1 cellular context compared by ENCODE assay signal in the genomic region with DNA sequence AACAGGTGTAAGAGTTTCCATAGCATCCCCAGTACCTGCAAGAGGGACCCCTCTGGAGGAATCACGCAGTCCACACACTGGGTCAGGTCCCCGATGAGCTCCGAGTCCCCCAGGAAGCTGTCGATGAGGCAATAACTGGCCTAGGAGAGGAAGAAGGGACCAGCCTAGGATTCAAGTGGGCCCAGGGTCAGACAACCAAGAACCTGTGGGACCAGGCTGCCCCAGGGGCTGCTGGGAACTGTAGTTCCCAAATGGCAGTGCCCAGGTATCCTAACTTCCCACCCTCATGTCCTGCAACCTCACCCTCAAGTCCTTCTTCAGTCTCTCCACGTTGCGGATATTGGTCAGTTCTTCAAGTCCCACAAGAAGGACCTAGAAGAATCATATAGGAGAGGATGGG.
TF ChIP-seq lines count a peak whose summit lies in the region.

No MANE protein-coding gene starts in this region.

TF ChIP-seq in WTC11, 78 proteins besides CTCF, POLR2A, EP300 and RAD21 (continued from another document):
- TF ChIP-seq, protein P1, sequence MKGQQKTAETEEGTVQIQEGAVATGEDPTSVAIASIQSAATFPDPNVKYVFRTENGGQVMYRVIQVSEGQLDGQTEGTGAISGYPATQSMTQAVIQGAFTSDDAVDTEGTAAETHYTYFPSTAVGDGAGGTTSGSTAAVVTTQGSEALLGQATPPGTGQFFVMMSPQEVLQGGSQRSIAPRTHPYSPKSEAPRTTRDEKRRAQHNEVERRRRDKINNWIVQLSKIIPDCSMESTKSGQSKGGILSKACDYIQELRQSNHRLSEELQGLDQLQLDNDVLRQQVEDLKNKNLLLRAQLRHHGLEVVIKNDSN (CRISPR knock-in tag; IDR thresholded peaks at IDR 0.05), result no peak
- TF ChIP-seq, protein P2, sequence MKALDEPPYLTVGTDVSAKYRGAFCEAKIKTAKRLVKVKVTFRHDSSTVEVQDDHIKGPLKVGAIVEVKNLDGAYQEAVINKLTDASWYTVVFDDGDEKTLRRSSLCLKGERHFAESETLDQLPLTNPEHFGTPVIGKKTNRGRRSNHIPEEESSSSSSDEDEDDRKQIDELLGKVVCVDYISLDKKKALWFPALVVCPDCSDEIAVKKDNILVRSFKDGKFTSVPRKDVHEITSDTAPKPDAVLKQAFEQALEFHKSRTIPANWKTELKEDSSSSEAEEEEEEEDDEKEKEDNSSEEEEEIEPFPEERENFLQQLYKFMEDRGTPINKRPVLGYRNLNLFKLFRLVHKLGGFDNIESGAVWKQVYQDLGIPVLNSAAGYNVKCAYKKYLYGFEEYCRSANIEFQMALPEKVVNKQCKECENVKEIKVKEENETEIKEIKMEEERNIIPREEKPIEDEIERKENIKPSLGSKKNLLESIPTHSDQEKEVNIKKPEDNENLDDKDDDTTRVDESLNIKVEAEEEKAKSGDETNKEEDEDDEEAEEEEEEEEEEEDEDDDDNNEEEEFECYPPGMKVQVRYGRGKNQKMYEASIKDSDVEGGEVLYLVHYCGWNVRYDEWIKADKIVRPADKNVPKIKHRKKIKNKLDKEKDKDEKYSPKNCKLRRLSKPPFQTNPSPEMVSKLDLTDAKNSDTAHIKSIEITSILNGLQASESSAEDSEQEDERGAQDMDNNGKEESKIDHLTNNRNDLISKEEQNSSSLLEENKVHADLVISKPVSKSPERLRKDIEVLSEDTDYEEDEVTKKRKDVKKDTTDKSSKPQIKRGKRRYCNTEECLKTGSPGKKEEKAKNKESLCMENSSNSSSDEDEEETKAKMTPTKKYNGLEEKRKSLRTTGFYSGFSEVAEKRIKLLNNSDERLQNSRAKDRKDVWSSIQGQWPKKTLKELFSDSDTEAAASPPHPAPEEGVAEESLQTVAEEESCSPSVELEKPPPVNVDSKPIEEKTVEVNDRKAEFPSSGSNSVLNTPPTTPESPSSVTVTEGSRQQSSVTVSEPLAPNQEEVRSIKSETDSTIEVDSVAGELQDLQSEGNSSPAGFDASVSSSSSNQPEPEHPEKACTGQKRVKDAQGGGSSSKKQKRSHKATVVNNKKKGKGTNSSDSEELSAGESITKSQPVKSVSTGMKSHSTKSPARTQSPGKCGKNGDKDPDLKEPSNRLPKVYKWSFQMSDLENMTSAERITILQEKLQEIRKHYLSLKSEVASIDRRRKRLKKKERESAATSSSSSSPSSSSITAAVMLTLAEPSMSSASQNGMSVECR (CRISPR knock-in tag; IDR thresholded peaks at IDR 0.05; ENCODE audit: borderline replicate concordance), result no peak
- TF ChIP-seq ZNF671 (CRISPR knock-in tag; IDR thresholded peaks at IDR 0.05), result no peak
- TF ChIP-seq GABPB1 (CRISPR knock-in tag; IDR thresholded peaks at IDR 0.05), result no peak
- TF ChIP-seq, protein P3, sequence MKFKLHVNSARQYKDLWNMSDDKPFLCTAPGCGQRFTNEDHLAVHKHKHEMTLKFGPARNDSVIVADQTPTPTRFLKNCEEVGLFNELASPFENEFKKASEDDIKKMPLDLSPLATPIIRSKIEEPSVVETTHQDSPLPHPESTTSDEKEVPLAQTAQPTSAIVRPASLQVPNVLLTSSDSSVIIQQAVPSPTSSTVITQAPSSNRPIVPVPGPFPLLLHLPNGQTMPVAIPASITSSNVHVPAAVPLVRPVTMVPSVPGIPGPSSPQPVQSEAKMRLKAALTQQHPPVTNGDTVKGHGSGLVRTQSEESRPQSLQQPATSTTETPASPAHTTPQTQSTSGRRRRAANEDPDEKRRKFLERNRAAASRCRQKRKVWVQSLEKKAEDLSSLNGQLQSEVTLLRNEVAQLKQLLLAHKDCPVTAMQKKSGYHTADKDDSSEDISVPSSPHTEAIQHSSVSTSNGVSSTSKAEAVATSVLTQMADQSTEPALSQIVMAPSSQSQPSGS (CRISPR knock-in tag; IDR thresholded peaks at IDR 0.05; ENCODE audit: borderline replicate concordance, low read depth), result no peak
- TF ChIP-seq NR3C1 (CRISPR knock-in tag; conservative IDR thresholded peaks at IDR 0.05; ENCODE audit: low read depth), result no peak
TF ChIP-seq in WTC11: peak in this region for 0.
